10 cellular contexts compared by ENCODE assay signal in genomic region chr16:47392114-47392513, GRCh38.
DNase-seq lines count a peak whose midpoint lies in the region; ATAC-seq and TF ChIP-seq lines count a peak whose summit lies in the region.
"Had no signal": no experiment of that assay in that cellular context is flagged by ENCODE, and none has a peak within 500 bp of the region (broad histone marks: within the 10 kb centered on the region; RNA-seq: fewer than 3 reads in every experiment).

No MANE protein-coding gene starts in this region.

- peak; percentile 87 for ATAC-seq in HG03135 (IDR thresholded peaks at IDR 0.05; ENCODE audit: unreplicated experiment)

- peaks cover 4% of the 10 kb centered on the region for H3K36me3 Mint-ChIP-seq in mesothelial cell of epicardium

- H3F3A ChIP-seq in SK-N-SH (replicated peaks; ENCODE audit: insufficient read depth), result no peaks in the 10 kb centered on the region

- no peaks in the 10 kb centered on the region for H3K27me3 ChIP-seq in SK-N-SH (ENCODE audit: insufficient read depth)

- H3K27me3 Mint-ChIP-seq in mesothelial cell of epicardium (ENCODE audit: low read depth), result no peaks in the 10 kb centered on the region

- no peak for TF ChIP-seq RAD21 in SK-N-SH (IDR thresholded peaks at IDR 0.05; ENCODE audit: low read length)

- H4K20me1 ChIP-seq in SK-N-SH (ENCODE audit: insufficient read depth), result no peaks in the 10 kb centered on the region

- no peak overlapping the region for H3K4me3 Mint-ChIP-seq in mesothelial cell of epicardium
- H3K4me3 Mint-ChIP-seq: activated T-cell treated with anti-CD3 and anti-CD28 coated beads, Interleukin-2, amount 50 U/mL, for 4 hours; neural crest cell had no signal

- peaks cover 4% of the 10 kb centered on the region in 2 experiments for H3K36me3 ChIP-seq in SK-N-SH (replicated peaks in 1 of 2; ENCODE audit: control insufficient read depth in 1 of 2, insufficient read depth in 2 of 2, low read length in 1 of 2)

- no peak overlapping the region for H3K27ac ChIP-seq in SK-N-SH (ENCODE audit: low read depth in 2 of 2, low read length in 1 of 2)

- 92% methylated on average over 8 of the region's 8 CpGs for WGBS in SK-N-SH (ENCODE audit: low lambda C conversion rate)

- peaks cover 4% of the 10 kb centered on the region for H3K9me3 Mint-ChIP-seq in mesothelial cell of epicardium
- H3K9me3 Mint-ChIP-seq: activated T-cell treated with anti-CD3 and anti-CD28 coated beads, Interleukin-2, amount 50 U/mL, for 4 hours; neural crest cell had no signal

- POLR2A ChIA-PET in SK-N-SH (lab: Yijun Ruan, JAX), result no interaction called here

- no peaks in the 10 kb centered on the region; a peak in 1 of 4 replicates for H3K4me1 ChIP-seq in SK-N-SH (ENCODE audit: control insufficient read depth in 1 of 2, insufficient read depth in 2 of 2, low read depth in 1 of 2, low read length in 1 of 2)

- TF ChIP-seq CTCF in mesothelial cell of epicardium (IDR thresholded peaks at IDR 0.05; ENCODE audit: unreplicated experiment), result no peak
- TF ChIP-seq CTCF in SK-N-SH (IDR thresholded peaks at IDR 0.05), result no peak

- H3K27ac Mint-ChIP-seq in mesothelial cell of epicardium, result peak overlapping the region; percentile 1

- peaks cover 30% of the 10 kb centered on the region for H3K4me1 Mint-ChIP-seq in mesothelial cell of epicardium

- CTCF ChIA-PET in SK-N-SH (lab: Yijun Ruan, JAX), result interaction anchor here (1.2 kb wide), 1 partner anchor 11 kb away, joined by 4 read pairs; no protein-coding TSS in a partner anchor

- H3K9ac ChIP-seq in SK-N-SH, result no peak overlapping the region

- H2AFZ ChIP-seq in SK-N-SH (ENCODE audit: low read depth), result no peak overlapping the region

- no peak for TF ChIP-seq EP300 in SK-N-SH (IDR thresholded peaks at IDR 0.05; ENCODE audit: borderline replicate concordance in 1 of 2, low read depth in 1 of 2, low read length in 1 of 2)

- H3K4me3 ChIP-seq in SK-N-SH (ENCODE audit: low read depth in 2 of 2, low read length in 1 of 2), result no peak overlapping the region

- no peak overlapping the region for H3K4me2 ChIP-seq in SK-N-SH

- DNase-seq in CD1c-positive myeloid dendritic cell (ENCODE audit: extremely low spot score) (peak; percentile 80), GM19238 (ENCODE audit: insufficient read length, low spot score) (peak; percentile 5), SIG-M5 treated with dmso at 0.1 percent for 504 hours (lab: John Stamatoyannopoulos, UW; ENCODE audit: unreplicated experiment) (peak; percentile 92), mesothelial cell of epicardium (ENCODE audit: low spot score in 2 of 2, unreplicated experiment in 2 of 2) (no peak), dermis blood vessel endothelial cell (no peak), SK-N-SH (no peak)
- DNase-seq in stimulated activated CD4-positive, alpha-beta T cell treated with anti-CD3 and anti-CD28 coated beads, Interleukin-4, amount 100 ng/mL, for 1 hour, result no peak
- DNase-seq: activated T-cell treated with anti-CD3 and anti-CD28 coated beads, Interleukin-2, amount 50 U/mL, for 4 hours had no signal

- no peaks in the 10 kb centered on the region for H3K9me2 ChIP-seq in SK-N-SH

- H3K9me3 ChIP-seq in SK-N-SH, result no peaks in the 10 kb centered on the region

- no peaks in the 10 kb centered on the region for H3K79me2 ChIP-seq in SK-N-SH (ENCODE audit: insufficient read depth)

TF ChIP-seq in SK-N-SH, 30 proteins besides CTCF, POLR2A, EP300 and RAD21:
- no peak for TF ChIP-seq POLR2AphosphoS5 (IDR thresholded peaks at IDR 0.05; ENCODE audit: low read depth, low read length)
- no peak for TF ChIP-seq YY1 (IDR thresholded peaks at IDR 0.05; ENCODE audit: low read depth)
- no peak for TF ChIP-seq CHD2 (IDR thresholded peaks at IDR 0.05; ENCODE audit: low read length, partially characterized antibody)
- TF ChIP-seq REST (IDR thresholded peaks at IDR 0.05; ENCODE audit: low read depth, low read length), result no peak
- TF ChIP-seq EZH2phosphoT487 (IDR thresholded peaks at IDR 0.05; ENCODE audit: borderline replicate concordance, low read depth), result no peak
- no peak for TF ChIP-seq MAX (IDR thresholded peaks at IDR 0.05; ENCODE audit: low read depth)
- no peak for TF ChIP-seq NFIC (IDR thresholded peaks at IDR 0.05; ENCODE audit: borderline replicate concordance)
- TF ChIP-seq SIN3A (IDR thresholded peaks at IDR 0.05; ENCODE audit: borderline replicate concordance, low read depth, low read length), result no peak
- no peak for TF ChIP-seq FOXM1 (IDR thresholded peaks at IDR 0.05; ENCODE audit: low read depth)
- TF ChIP-seq PBX3 (IDR thresholded peaks at IDR 0.05), result no peak
- TF ChIP-seq GABPA (IDR thresholded peaks at IDR 0.05; ENCODE audit: low read depth), result no peak
- TF ChIP-seq GATA2 (CRISPR knock-in tag; IDR thresholded peaks at IDR 0.05), result no peak
- no peak for TF ChIP-seq MEF2A (IDR thresholded peaks at IDR 0.05; ENCODE audit: borderline replicate concordance, low read depth)
- TF ChIP-seq IRF3 (IDR thresholded peaks at IDR 0.05; ENCODE audit: low read depth, low read length), result no peak
- no peak for TF ChIP-seq FOXJ3 (CRISPR knock-in tag; IDR thresholded peaks at IDR 0.05)

Comparison
In these comparisons a context has a peak if more than half of its experiments do, and no peak if none do; other contexts are left out.
1. DNase-seq: peak in CD1c-positive myeloid dendritic cell (single experiment), GM19238 (single experiment) and SIG-M5 treated with dmso at 0.1 percent for 504 hours (single experiment); none in mesothelial cell of epicardium (0 of 2), dermis blood vessel endothelial cell (single experiment), SK-N-SH (single experiment) and stimulated activated CD4-positive, alpha-beta T cell treated with anti-CD3 and anti-CD28 coated beads, Interleukin-4, amount 100 ng/mL, for 1 hour (single experiment).